Comparison of ENCODE assay signal across 1 cellular context in the genomic region with DNA sequence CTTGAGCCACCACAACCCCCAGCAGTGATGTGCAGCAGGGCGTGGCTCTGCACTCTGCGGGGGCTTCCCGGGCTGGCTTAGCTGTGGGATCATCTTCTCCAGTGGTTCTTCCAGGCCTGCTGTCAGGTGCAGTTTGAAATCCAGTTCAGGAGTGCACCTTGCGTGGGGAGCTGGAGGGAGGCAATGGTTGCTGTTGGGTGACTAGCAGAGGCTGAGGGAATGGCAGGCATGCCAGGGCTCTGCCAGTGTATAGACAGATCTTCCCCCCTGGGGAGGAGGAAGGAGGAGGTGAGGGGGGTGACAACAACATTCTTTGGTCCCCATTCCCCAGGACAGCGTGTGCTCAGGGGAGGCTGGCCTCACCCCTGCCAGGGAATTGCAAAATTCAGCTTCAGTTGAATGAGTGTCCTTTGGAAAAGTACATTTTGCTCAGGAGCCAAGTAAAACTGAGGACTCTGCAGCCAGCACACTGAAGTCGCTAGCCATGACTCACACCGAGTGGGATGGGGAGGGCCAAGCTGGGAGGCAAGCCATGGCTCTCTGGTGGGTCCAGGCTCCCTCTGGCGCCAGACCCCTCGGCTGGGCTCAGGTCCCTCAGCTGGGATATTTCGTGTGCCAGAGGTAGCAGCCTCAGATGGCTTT.
TF ChIP-seq lines count a peak whose summit lies in the region.

No MANE protein-coding gene starts in this region.

TF ChIP-seq in HepG2, 621 proteins besides CTCF, POLR2A, EP300 and RAD21 (continued from another document and continues in another):
- TF ChIP-seq, protein P1, sequence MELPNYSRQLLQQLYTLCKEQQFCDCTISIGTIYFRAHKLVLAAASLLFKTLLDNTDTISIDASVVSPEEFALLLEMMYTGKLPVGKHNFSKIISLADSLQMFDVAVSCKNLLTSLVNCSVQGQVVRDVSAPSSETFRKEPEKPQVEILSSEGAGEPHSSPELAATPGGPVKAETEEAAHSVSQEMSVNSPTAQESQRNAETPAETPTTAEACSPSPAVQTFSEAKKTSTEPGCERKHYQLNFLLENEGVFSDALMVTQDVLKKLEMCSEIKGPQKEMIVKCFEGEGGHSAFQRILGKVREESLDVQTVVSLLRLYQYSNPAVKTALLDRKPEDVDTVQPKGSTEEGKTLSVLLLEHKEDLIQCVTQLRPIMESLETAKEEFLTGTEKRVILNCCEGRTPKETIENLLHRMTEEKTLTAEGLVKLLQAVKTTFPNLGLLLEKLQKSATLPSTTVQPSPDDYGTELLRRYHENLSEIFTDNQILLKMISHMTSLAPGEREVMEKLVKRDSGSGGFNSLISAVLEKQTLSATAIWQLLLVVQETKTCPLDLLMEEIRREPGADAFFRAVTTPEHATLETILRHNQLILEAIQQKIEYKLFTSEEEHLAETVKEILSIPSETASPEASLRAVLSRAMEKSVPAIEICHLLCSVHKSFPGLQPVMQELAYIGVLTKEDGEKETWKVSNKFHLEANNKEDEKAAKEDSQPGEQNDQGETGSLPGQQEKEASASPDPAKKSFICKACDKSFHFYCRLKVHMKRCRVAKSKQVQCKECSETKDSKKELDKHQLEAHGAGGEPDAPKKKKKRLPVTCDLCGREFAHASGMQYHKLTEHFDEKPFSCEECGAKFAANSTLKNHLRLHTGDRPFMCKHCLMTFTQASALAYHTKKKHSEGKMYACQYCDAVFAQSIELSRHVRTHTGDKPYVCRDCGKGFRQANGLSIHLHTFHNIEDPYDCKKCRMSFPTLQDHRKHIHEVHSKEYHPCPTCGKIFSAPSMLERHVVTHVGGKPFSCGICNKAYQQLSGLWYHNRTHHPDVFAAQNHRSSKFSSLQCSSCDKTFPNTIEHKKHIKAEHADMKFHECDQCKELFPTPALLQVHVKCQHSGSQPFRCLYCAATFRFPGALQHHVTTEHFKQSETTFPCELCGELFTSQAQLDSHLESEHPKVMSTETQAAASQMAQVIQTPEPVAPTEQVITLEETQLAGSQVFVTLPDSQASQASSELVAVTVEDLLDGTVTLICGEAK (IDR thresholded peaks at IDR 0.05) = no peak
- TF ChIP-seq, protein P1 (CRISPR knock-in tag; IDR thresholded peaks at IDR 0.05) = 0 out of 2 replicates have a peak, but pooled peaks have one; percentile 40
- TF ChIP-seq GLI4 (CRISPR knock-in tag; IDR thresholded peaks at IDR 0.05; ENCODE audit: borderline replicate concordance) (peak; percentile 82; the same call in 1 of the 2 replicates), ZBTB38 (CRISPR knock-in tag; IDR thresholded peaks at IDR 0.05) (peak; percentile 74), ZBTB7B (CRISPR knock-in tag; IDR thresholded peaks at IDR 0.05) (no peak), SP1 (IDR thresholded peaks at IDR 0.05) (no peak), SP1 (CRISPR knock-in tag; IDR thresholded peaks at IDR 0.05) (no peak), ZNF780A (CRISPR knock-in tag; IDR thresholded peaks at IDR 0.05) (no peak), HDAC2 (CRISPR knock-in tag; IDR thresholded peaks at IDR 0.05) (peak; percentile 5; the same call in 1 of the 2 replicates)
- TF ChIP-seq, protein P2, sequence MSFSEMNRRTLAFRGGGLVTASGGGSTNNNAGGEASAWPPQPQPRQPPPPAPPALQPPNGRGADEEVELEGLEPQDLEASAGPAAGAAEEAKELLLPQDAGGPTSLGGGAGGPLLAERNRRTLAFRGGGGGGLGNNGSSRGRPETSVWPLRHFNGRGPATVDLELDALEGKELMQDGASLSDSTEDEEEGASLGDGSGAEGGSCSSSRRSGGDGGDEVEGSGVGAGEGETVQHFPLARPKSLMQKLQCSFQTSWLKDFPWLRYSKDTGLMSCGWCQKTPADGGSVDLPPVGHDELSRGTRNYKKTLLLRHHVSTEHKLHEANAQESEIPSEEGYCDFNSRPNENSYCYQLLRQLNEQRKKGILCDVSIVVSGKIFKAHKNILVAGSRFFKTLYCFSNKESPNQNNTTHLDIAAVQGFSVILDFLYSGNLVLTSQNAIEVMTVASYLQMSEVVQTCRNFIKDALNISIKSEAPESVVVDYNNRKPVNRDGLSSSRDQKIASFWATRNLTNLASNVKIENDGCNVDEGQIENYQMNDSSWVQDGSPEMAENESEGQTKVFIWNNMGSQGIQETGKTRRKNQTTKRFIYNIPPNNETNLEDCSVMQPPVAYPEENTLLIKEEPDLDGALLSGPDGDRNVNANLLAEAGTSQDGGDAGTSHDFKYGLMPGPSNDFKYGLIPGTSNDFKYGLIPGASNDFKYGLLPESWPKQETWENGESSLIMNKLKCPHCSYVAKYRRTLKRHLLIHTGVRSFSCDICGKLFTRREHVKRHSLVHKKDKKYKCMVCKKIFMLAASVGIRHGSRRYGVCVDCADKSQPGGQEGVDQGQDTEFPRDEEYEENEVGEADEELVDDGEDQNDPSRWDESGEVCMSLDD (CRISPR knock-in tag; IDR thresholded peaks at IDR 0.05; ENCODE audit: borderline replicate concordance) = no peak
- TF ChIP-seq, protein P3, sequence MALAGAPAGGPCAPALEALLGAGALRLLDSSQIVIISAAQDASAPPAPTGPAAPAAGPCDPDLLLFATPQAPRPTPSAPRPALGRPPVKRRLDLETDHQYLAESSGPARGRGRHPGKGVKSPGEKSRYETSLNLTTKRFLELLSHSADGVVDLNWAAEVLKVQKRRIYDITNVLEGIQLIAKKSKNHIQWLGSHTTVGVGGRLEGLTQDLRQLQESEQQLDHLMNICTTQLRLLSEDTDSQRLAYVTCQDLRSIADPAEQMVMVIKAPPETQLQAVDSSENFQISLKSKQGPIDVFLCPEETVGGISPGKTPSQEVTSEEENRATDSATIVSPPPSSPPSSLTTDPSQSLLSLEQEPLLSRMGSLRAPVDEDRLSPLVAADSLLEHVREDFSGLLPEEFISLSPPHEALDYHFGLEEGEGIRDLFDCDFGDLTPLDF (CRISPR knock-in tag; IDR thresholded peaks at IDR 0.05) = no peak
- TF ChIP-seq, protein P4, sequence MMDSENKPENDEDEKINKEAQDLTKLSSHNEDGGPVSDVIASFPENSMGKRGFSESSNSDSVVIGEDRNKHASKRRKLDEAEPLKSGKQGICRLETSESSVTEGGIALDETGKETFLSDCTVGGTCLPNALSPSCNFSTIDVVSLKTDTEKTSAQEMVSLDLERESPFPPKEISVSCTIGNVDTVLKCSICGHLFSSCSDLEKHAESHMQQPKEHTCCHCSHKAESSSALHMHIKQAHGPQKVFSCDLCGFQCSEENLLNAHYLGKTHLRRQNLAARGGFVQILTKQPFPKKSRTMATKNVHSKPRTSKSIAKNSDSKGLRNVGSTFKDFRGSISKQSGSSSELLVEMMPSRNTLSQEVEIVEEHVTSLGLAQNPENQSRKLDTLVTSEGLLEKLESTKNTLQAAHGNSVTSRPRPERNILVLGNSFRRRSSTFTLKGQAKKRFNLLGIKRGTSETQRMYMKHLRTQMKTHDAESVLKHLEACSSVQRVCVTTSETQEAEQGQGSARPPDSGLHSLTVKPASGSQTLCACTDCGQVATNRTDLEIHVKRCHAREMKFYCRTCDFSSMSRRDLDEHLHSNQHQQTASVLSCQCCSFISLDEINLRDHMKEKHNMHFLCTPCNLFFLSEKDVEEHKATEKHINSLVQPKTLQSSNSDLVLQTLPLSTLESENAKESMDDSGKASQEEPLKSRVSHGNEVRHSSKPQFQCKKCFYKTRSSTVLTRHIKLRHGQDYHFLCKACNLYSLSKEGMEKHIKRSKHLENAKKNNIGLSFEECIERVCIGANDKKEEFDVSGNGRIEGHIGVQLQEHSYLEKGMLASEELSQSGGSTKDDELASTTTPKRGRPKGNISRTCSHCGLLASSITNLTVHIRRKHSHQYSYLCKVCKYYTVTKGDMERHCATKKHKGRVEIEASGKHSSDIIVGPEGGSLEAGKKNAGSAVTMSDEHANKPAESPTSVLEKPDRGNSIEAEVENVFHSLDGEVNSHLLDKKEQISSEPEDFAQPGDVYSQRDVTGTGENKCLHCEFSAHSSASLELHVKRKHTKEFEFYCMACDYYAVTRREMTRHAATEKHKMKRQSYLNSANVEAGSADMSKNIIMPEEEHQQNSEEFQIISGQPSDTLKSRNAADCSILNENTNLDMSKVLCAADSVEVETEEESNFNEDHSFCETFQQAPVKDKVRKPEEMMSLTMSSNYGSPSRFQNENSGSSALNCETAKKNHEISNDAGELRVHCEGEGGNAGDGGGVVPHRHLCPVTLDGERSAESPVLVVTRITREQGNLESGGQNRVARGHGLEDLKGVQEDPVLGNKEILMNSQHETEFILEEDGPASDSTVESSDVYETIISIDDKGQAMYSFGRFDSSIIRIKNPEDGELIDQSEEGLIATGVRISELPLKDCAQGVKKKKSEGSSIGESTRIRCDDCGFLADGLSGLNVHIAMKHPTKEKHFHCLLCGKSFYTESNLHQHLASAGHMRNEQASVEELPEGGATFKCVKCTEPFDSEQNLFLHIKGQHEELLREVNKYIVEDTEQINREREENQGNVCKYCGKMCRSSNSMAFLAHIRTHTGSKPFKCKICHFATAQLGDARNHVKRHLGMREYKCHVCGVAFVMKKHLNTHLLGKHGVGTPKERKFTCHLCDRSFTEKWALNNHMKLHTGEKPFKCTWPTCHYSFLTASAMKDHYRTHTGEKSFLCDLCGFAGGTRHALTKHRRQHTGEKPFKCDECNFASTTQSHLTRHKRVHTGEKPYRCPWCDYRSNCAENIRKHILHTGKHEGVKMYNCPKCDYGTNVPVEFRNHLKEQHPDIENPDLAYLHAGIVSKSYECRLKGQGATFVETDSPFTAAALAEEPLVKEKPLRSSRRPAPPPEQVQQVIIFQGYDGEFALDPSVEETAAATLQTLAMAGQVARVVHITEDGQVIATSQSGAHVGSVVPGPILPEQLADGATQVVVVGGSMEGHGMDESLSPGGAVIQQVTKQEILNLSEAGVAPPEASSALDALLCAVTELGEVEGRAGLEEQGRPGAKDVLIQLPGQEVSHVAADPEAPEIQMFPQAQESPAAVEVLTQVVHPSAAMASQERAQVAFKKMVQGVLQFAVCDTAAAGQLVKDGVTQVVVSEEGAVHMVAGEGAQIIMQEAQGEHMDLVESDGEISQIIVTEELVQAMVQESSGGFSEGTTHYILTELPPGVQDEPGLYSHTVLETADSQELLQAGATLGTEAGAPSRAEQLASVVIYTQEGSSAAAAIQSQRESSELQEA (CRISPR knock-in tag; IDR thresholded peaks at IDR 0.05; ENCODE audit: not compliant biosample characterization) = peak; percentile 43
- TF ChIP-seq, protein P5, sequence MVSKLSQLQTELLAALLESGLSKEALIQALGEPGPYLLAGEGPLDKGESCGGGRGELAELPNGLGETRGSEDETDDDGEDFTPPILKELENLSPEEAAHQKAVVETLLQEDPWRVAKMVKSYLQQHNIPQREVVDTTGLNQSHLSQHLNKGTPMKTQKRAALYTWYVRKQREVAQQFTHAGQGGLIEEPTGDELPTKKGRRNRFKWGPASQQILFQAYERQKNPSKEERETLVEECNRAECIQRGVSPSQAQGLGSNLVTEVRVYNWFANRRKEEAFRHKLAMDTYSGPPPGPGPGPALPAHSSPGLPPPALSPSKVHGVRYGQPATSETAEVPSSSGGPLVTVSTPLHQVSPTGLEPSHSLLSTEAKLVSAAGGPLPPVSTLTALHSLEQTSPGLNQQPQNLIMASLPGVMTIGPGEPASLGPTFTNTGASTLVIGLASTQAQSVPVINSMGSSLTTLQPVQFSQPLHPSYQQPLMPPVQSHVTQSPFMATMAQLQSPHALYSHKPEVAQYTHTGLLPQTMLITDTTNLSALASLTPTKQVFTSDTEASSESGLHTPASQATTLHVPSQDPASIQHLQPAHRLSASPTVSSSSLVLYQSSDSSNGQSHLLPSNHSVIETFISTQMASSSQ (IDR thresholded peaks at IDR 0.05; ENCODE audit: low read depth) = no peak
- TF ChIP-seq, protein P5 (CRISPR knock-in tag; IDR thresholded peaks at IDR 0.05; ENCODE audit: borderline replicate concordance) = no peak
- TF ChIP-seq, protein P6, sequence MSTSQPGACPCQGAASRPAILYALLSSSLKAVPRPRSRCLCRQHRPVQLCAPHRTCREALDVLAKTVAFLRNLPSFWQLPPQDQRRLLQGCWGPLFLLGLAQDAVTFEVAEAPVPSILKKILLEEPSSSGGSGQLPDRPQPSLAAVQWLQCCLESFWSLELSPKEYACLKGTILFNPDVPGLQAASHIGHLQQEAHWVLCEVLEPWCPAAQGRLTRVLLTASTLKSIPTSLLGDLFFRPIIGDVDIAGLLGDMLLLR (CRISPR knock-in tag; IDR thresholded peaks at IDR 0.05) = no peak
- TF ChIP-seq, protein P7, sequence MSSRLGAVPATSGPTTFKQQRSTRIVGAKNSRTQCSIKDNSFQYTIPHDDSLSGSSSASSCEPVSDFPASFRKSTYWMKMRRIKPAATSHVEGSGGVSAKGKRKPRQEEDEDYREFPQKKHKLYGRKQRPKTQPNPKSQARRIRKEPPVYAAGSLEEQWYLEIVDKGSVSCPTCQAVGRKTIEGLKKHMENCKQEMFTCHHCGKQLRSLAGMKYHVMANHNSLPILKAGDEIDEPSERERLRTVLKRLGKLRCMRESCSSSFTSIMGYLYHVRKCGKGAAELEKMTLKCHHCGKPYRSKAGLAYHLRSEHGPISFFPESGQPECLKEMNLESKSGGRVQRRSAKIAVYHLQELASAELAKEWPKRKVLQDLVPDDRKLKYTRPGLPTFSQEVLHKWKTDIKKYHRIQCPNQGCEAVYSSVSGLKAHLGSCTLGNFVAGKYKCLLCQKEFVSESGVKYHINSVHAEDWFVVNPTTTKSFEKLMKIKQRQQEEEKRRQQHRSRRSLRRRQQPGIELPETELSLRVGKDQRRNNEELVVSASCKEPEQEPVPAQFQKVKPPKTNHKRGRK (CRISPR knock-in tag; IDR thresholded peaks at IDR 0.05) = no peak
